Comparison of ENCODE assay signal across 18 cellular contexts in genomic region chr12:21439347-21439746, GRCh38. TPM values are rescaled to one million over a fixed set of nuclear protein-coding genes. Genes with fewer than 3 reads are reported as not detected.
DNase-seq lines count a peak whose midpoint lies in the region; ATAC-seq and TF ChIP-seq lines count a peak whose summit lies in the region.
"Had no signal": no experiment of that assay in that cellular context is flagged by ENCODE, and none has a peak within 500 bp of the region (broad histone marks: within the 10 kb centered on the region; RNA-seq: fewer than 3 reads in every experiment).

No MANE protein-coding gene starts in this region.

- intact Hi-C loops in activated CD4-positive, alpha-beta T cell treated with anti-CD3 and anti-CD28 coated beads for 36 hours (cut with DNase I, micrococcal nuclease) = loop anchor here (2.0 to 5.0 kb wide), 3 partner anchors 37 to 608 kb away; partner anchors contain the start of genes CMAS (in 1 of the 2) and LDHB (in 1 of the 2)
- intact Hi-C loops in natural killer cell (cut with micrococcal nuclease) = loop anchor here (2.0 kb wide), 1 partner anchor 17 kb away; no protein-coding TSS in a partner anchor
- intact Hi-C loops in tibial artery (cut with DNase I; ENCODE audit: low total_unique reads) = no loop called here

- H3K36me3 ChIP-seq in Loucy (ENCODE audit: insufficient read depth, low read length) = no peaks in the 10 kb centered on the region
- H3K36me3 ChIP-seq in adipocyte (ENCODE audit: control insufficient read depth, insufficient read depth, low read length, severe bottlenecking) = peaks cover 24% of the 10 kb centered on the region
- H3K36me3 ChIP-seq in tibial artery = peaks cover 0 to 28% (median 4%) of the 10 kb centered on the region in 3 donors
- H3K36me3 ChIP-seq: neural progenitor cell had no signal

- no peaks in the 10 kb centered on the region for H3F3A ChIP-seq in Loucy (ENCODE audit: low read depth)

- peaks cover 4% of the 10 kb centered on the region for H3K27me3 ChIP-seq in Loucy (ENCODE audit: insufficient read depth, low read length, poor library complexity, severe bottlenecking)
- no peaks in the 10 kb centered on the region for H3K27me3 ChIP-seq in adipocyte (replicated peaks; ENCODE audit: control insufficient read depth, insufficient read depth, low read length)
- no peaks in the 10 kb centered on the region for H3K27me3 ChIP-seq in tibial artery
- H3K27me3 ChIP-seq: heart left ventricle, Peyer's patch, sigmoid colon had no signal

- POLR2A ChIA-PET in activated CD4-positive, alpha-beta T cell treated with anti-CD3 and anti-CD28 coated beads for 36 hours (lab: Charles Lee) = no interaction called here

- H3K9me3 ChIP-seq in Loucy (ENCODE audit: insufficient read depth, low read depth, low read length) = no peaks in the 10 kb centered on the region
- no peaks in the 10 kb centered on the region for H3K9me3 ChIP-seq in adipocyte (ENCODE audit: control insufficient read depth, low read length)
- no peaks in the 10 kb centered on the region for H3K9me3 ChIP-seq in tibial artery
- H3K9me3 ChIP-seq: Caco-2, heart left ventricle, Peyer's patch, sigmoid colon had no signal

- no peak for DNase-seq in activated CD4-positive, alpha-beta T cell treated with anti-CD3 and anti-CD28 coated beads for 36 hours
- DNase-seq in activated CD4-positive, alpha-beta T cell treated with anti-CD3 and anti-CD28 coated beads, Interleukin-2, amount 50 U/mL, for 4 hours = no peak
- DNase-seq in adipocyte (ENCODE audit: low read depth) (no peak), natural killer cell (no peak), tibial artery (no peak)
- DNase-seq: activated CD4-positive, alpha-beta T cell treated with anti-CD3 and anti-CD28 coated beads for 1 hour; Caco-2; heart left ventricle; NCI-H510A; Peyer's patch; sigmoid colon had no signal

- CTCF ChIA-PET in activated CD4-positive, alpha-beta T cell treated with anti-CD3 and anti-CD28 coated beads for 36 hours (lab: Charles Lee) = interaction anchor here (0.8 to 1.2 kb wide), 2 partner anchors 12 to 257 kb away, joined by 3 to 4 read pairs; no protein-coding TSS in a partner anchor

- TF ChIP-seq CTCF in Loucy (conservative IDR thresholded peaks at IDR 0.05; ENCODE audit: low read length) (no peak), natural killer cell (IDR thresholded peaks at IDR 0.05) (no peak), tibial artery (IDR thresholded peaks at IDR 0.05) (no peak)

- peak overlapping the region; percentile 92 for H3K4me3 Mint-ChIP-seq in activated CD4-positive, alpha-beta T cell treated with anti-CD3 and anti-CD28 coated beads for 36 hours
- H3K4me3 Mint-ChIP-seq in natural killer cell = peak overlapping the region; percentile 94

- H3K27ac Mint-ChIP-seq in activated CD4-positive, alpha-beta T cell treated with anti-CD3 and anti-CD28 coated beads for 36 hours = peak overlapping the region; percentile 96
- peak overlapping the region; percentile 89 to 91 for H3K27ac Mint-ChIP-seq in natural killer cell
- H3K27ac Mint-ChIP-seq: GM23338, neural progenitor cell had no signal

- H3K9me3 Mint-ChIP-seq in activated CD4-positive, alpha-beta T cell treated with anti-CD3 and anti-CD28 coated beads for 36 hours (ENCODE audit: low read depth) = no peaks in the 10 kb centered on the region
- H3K9me3 Mint-ChIP-seq in natural killer cell = no peaks in the 10 kb centered on the region
- H3K9me3 Mint-ChIP-seq: GM23338, neural progenitor cell had no signal

- H3K36me3 Mint-ChIP-seq in activated CD4-positive, alpha-beta T cell treated with anti-CD3 and anti-CD28 coated beads for 36 hours (ENCODE audit: low read depth) = peaks cover 25% of the 10 kb centered on the region
- peaks cover 10% of the 10 kb centered on the region for H3K36me3 Mint-ChIP-seq in natural killer cell
- H3K36me3 Mint-ChIP-seq: neural progenitor cell had no signal

- H3K79me2 ChIP-seq in Loucy (ENCODE audit: insufficient read depth, low read length) = peaks cover 15% of the 10 kb centered on the region

- no peak for ATAC-seq in activated CD4-positive, alpha-beta T cell treated with anti-CD3 and anti-CD28 coated beads for 36 hours
- ATAC-seq in natural killer cell (no peak), HG03196 (IDR thresholded peaks at IDR 0.05; ENCODE audit: unreplicated experiment) (no peak), GM21447 (IDR thresholded peaks at IDR 0.05; ENCODE audit: unreplicated experiment) (no peak)
- ATAC-seq: esophagus mucosa, GM23338, heart left ventricle had no signal

- H4K20me1 ChIP-seq in Loucy (ENCODE audit: insufficient read depth, low read length, poor library complexity, severe bottlenecking) = no peaks in the 10 kb centered on the region

- H3K4me3 ChIP-seq in Loucy (ENCODE audit: low read length, poor library complexity, severe bottlenecking) = peak overlapping the region; percentile 84
- peak overlapping the region; percentile 98 for H3K4me3 ChIP-seq in adipocyte (ENCODE audit: low read length)
- H3K4me3 ChIP-seq in tibial artery = no peak overlapping the region

- H3K27ac ChIP-seq in tibial artery = no peak overlapping the region
- H3K27ac ChIP-seq: heart left ventricle, KMS-11, neural progenitor cell, Peyer's patch had no signal

- H3K4me1 Mint-ChIP-seq in activated CD4-positive, alpha-beta T cell treated with anti-CD3 and anti-CD28 coated beads for 36 hours = peaks cover 41% of the 10 kb centered on the region
- peaks cover 36 to 43% of the 10 kb centered on the region in 2 donors for H3K4me1 Mint-ChIP-seq in natural killer cell

- H3K9ac ChIP-seq in Loucy (ENCODE audit: low read depth, low read length, poor library complexity, severe bottlenecking) = peak overlapping the region; percentile 79
- no peak overlapping the region for H3K9ac ChIP-seq in adipocyte (ENCODE audit: low read length)
- H3K9ac ChIP-seq: KMS-11, neural progenitor cell had no signal

- no peak overlapping the region for H2AFZ ChIP-seq in Loucy (ENCODE audit: low read length)
- H2AFZ ChIP-seq: GM23338 had no signal

- H3K4me1 ChIP-seq in Loucy (ENCODE audit: insufficient read depth, low read length, poor library complexity, severe bottlenecking) (no peaks in the 10 kb centered on the region), adipocyte (ENCODE audit: control insufficient read depth, insufficient read depth, low read length) (peaks cover 23% of the 10 kb centered on the region), tibial artery (peaks cover 0 to 11% (median 5%) of the 10 kb centered on the region in 4 donors)
- H3K4me1 ChIP-seq: neural progenitor cell had no signal

- H3K9me2 ChIP-seq in Loucy (replicated peaks; ENCODE audit: low read depth, low read length) = no peaks in the 10 kb centered on the region

- no peaks in the 10 kb centered on the region for H3K27me3 Mint-ChIP-seq in activated CD4-positive, alpha-beta T cell treated with anti-CD3 and anti-CD28 coated beads for 36 hours
- H3K27me3 Mint-ChIP-seq in natural killer cell (ENCODE audit: low read depth in 2 of 2) = no peaks in the 10 kb centered on the region

- H3K4me2 ChIP-seq in Loucy (ENCODE audit: low read depth, low read length, poor library complexity, severe bottlenecking) = peak overlapping the region; percentile 66

RNA-seq across cellular contexts. Expression of gene PYROXD1, which starts 1.9 kb away (rescaled TPM):
- total RNA-seq in activated CD4-positive, alpha-beta T cell treated with anti-CD3 and anti-CD28 coated beads for 36 hours = 10 to 100 TPM; 27.4 to 34.6 TPM
- 10 to 100 TPM; 44.2 to 64.7 (median 46.8) TPM for total RNA-seq in natural killer cell

Comparison
In these comparisons a context has a peak if more than half of its experiments do, and no peak if none do; other contexts are left out.
1. H3K4me3 ChIP-seq: peak in Loucy (single experiment) and adipocyte (single experiment); none in tibial artery (0 of 2).